In genomic region chr9:116450378-116451139, GRCh38 we compare ENCODE assay signal across 1 cellular context.
A peak's percentile ranks its signal among the peaks of the same experiment; 100 is the strongest.
TF ChIP-seq lines count a peak whose summit lies in the region.

No MANE protein-coding gene starts in this region.

TF ChIP-seq in GM12878, 131 proteins besides CTCF, POLR2A, EP300 and RAD21 (continued from another document):
- no peak for TF ChIP-seq CEBPZ (IDR thresholded peaks at IDR 0.05; ENCODE audit: low read depth, low read length)
- TF ChIP-seq MTA2 (IDR thresholded peaks at IDR 0.05; ENCODE audit: low read depth): 0 out of 2 replicates have a peak, but pooled peaks have one; percentile 18
- peak; percentile 58; the same call in 1 of the 2 replicates for TF ChIP-seq SPI1 (IDR thresholded peaks at IDR 0.05; ENCODE audit: borderline replicate concordance, insufficient read depth, low read depth, low read length)
- no peak for TF ChIP-seq SRF (IDR thresholded peaks at IDR 0.05; ENCODE audit: low read depth in 2 of 2, low read length in 2 of 2)
- 0 out of 2 replicates have a peak, but pooled peaks have one; percentile 14 for TF ChIP-seq JUND (IDR thresholded peaks at IDR 0.05; ENCODE audit: low read depth, low read length)
- no peak for TF ChIP-seq CBFB (IDR thresholded peaks at IDR 0.05; ENCODE audit: low read depth)
- 0 out of 2 replicates have a peak, but pooled peaks have one; percentile 30 for TF ChIP-seq TCF12 (IDR thresholded peaks at IDR 0.05; ENCODE audit: low read depth, low read length)
- peak in 1 of 2 experiments; percentile 30; a peak in 1 of 4 replicates for TF ChIP-seq IKZF2 (IDR thresholded peaks at IDR 0.05)
TF ChIP-seq in GM12878: peak in this region for 8.
